34 cellular contexts compared by ENCODE assay signal in the genomic region with DNA sequence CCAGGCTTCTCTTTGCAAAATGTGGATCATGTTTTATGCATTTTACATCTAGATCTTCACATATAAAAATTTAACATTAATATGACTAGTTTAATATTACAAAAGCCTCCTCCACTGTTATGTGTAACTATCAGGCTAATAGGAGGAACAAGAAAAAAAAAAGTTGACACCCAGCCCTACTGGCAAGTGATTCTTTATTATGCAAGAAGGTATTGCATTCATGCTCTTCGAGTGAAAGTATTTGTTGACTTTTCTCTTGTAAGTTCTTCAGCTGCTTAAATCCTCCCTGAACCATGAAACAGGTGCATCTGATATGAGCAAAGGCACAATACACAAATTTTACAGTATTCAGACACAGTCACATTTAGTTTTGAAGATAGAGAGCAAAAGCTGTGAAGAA. TPM values are rescaled to one million over a fixed set of nuclear protein-coding genes. Genes with fewer than 3 reads are reported as not detected.
"Had no signal": no experiment of that assay in that cellular context is flagged by ENCODE, and none has a peak within 500 bp of the region (broad histone marks: within the 10 kb centered on the region; RNA-seq: fewer than 3 reads in every experiment).

No MANE protein-coding gene starts in this region.

- DNase-seq: activated CD4-positive, alpha-beta memory T cell treated with anti-CD3 and anti-CD28 coated beads for 36 hours; activated CD4-positive, alpha-beta T cell treated with anti-CD3 and anti-CD28 coated beads for 36 hours; activated CD4-positive, alpha-beta T cell treated with anti-CD3 and anti-CD28 coated beads, Interleukin-2, amount 10 ng/mL, durations not matched to agents 24 days and 14 days; activated CD4-positive, CD25-positive, alpha-beta regulatory T cell; activated CD4-positive, CD25-positive, alpha-beta regulatory T cell treated with anti-CD3 and anti-CD28 coated beads, Interleukin-2, amount 50 U/mL, for 72 hours; activated CD8-positive, alpha-beta memory T cell treated with anti-CD3 and anti-CD28 coated beads, Interleukin-2, amount 10 ng/mL, durations not matched to agents 7 days and 5 days; activated CD8-positive, alpha-beta memory T cell treated with anti-CD3 and anti-CD28 coated beads, Interleukin-2, amount 50 U/mL, for 4 hours; activated CD8-positive, alpha-beta T cell treated with anti-CD3 and anti-CD28 coated beads, Interleukin-2, amount 10 ng/mL, durations not matched to agents 7 days and 5 days; activated effector memory CD4-positive, alpha-beta T cell treated with anti-CD3 and anti-CD28 coated beads, Interleukin-2, amount 50 U/mL, for 16 hours; activated naive CD4-positive, alpha-beta T cell treated with anti-CD3 and anti-CD28 coated beads for 36 hours; activated naive CD8-positive, alpha-beta T cell treated with anti-CD3 and anti-CD28 coated beads, Interleukin-2, amount 10 ng/mL, durations not matched to agents 7 days and 5 days; activated T-cell treated with anti-CD3 and anti-CD28 coated beads, Interleukin-2, amount 50 U/mL, for 1 hour; activated T-cell treated with anti-CD3 and anti-CD28 coated beads, Interleukin-2, amount 50 U/mL, for 48 hours; cerebellar nuclear complex; colonic mucosa; dorsolateral prefrontal cortex; effector CD4-positive, alpha-beta T cell; effector memory CD8-positive, alpha-beta T cell; erythroblast; foreskin keratinocyte; gastrocnemius medialis; heart right ventricle; T-helper 1 cell; T-helper 17 cell; T1000 had no signal

- H3K4me1 ChIP-seq: ascending aorta, breast epithelium, colonic mucosa, esophagus muscularis mucosa, foreskin keratinocyte, gastrocnemius medialis, heart right ventricle had no signal

- H3K9me3 Mint-ChIP-seq: activated CD4-positive, alpha-beta memory T cell treated with anti-CD3 and anti-CD28 coated beads for 36 hours; activated CD4-positive, alpha-beta T cell treated with anti-CD3 and anti-CD28 coated beads, Interleukin-2, amount 10 ng/mL, durations not matched to agents 24 days and 14 days; activated naive CD4-positive, alpha-beta T cell treated with anti-CD3 and anti-CD28 coated beads for 36 hours; activated naive CD4-positive, alpha-beta T cell treated with anti-CD3 and anti-CD28 coated beads, Interleukin-2, amount 50 U/mL, for 24 hours; activated naive CD8-positive, alpha-beta T cell treated with anti-CD3 and anti-CD28 coated beads, Interleukin-2, amount 10 ng/mL, durations not matched to agents 7 days and 5 days; activated T-helper 1 cell treated with anti-CD3 and anti-CD28 coated beads, Interleukin-12 subunit alpha, Interleukin-12 subunit beta, Interleukin-2, Interleukin-4 antibody, amounts not matched to agents 30 ng/mL and 10 ng/mL and 1 ng/mL, durations not matched to agents 14 hours and 24 hours and 36 hours; activated T-helper 2 cell treated with anti-CD3 and anti-CD28 coated beads, Interferon-gamma antibody, Interleukin-2, Interleukin-4, amounts not matched to agents 10 μg/mL and 5 μg/mL and 100 μg/mL, durations not matched to agents 14 hours and 24 hours and 36 hours; brain; effector memory CD8-positive, alpha-beta T cell; T-helper 2 cell treated with Interferon-gamma antibody and Interleukin-4, amounts not matched to agents 5 μg/mL and 100 μg/mL, for 36 hours had no signal

- H3K36me3 ChIP-seq: ascending aorta, breast epithelium, cardiac muscle cell, colonic mucosa, esophagus muscularis mucosa, gastrocnemius medialis, heart right ventricle had no signal

- ATAC-seq: activated CD4-positive, alpha-beta T cell treated with anti-CD3 and anti-CD28 coated beads for 36 hours; activated CD8-positive, alpha-beta memory T cell treated with anti-CD3 and anti-CD28 coated beads, Interleukin-2, amount 10 ng/mL, durations not matched to agents 7 days and 5 days; activated CD8-positive, alpha-beta T cell treated with anti-CD3 and anti-CD28 coated beads, Interleukin-2, amount 10 ng/mL, durations not matched to agents 7 days and 5 days; effector memory CD8-positive, alpha-beta T cell; foreskin keratinocyte; gastrocnemius medialis; heart right ventricle had no signal

- H3K27me3 ChIP-seq: ascending aorta, cardiac muscle cell, colonic mucosa had no signal

- H3K27ac Mint-ChIP-seq: activated CD4-positive, alpha-beta memory T cell treated with anti-CD3 and anti-CD28 coated beads for 36 hours; activated CD4-positive, alpha-beta T cell treated with anti-CD3 and anti-CD28 coated beads for 36 hours; activated CD4-positive, alpha-beta T cell treated with anti-CD3 and anti-CD28 coated beads, Interleukin-2, amount 10 ng/mL, durations not matched to agents 24 days and 14 days; activated CD8-positive, alpha-beta memory T cell treated with anti-CD3 and anti-CD28 coated beads, Interleukin-2, amount 10 ng/mL, durations not matched to agents 7 days and 5 days; activated CD8-positive, alpha-beta T cell treated with anti-CD3 and anti-CD28 coated beads, Interleukin-2, amount 10 ng/mL, durations not matched to agents 7 days and 5 days; activated naive CD4-positive, alpha-beta T cell treated with anti-CD3 and anti-CD28 coated beads for 36 hours; activated naive CD4-positive, alpha-beta T cell treated with anti-CD3 and anti-CD28 coated beads, Interleukin-2, amount 50 U/mL, for 24 hours; activated naive CD8-positive, alpha-beta T cell treated with anti-CD3 and anti-CD28 coated beads, Interleukin-2, amount 10 ng/mL, durations not matched to agents 7 days and 5 days; activated T-helper 1 cell treated with anti-CD3 and anti-CD28 coated beads, Interleukin-12 subunit alpha, Interleukin-12 subunit beta, Interleukin-2, Interleukin-4 antibody, amounts not matched to agents 30 ng/mL and 10 ng/mL and 1 ng/mL, durations not matched to agents 14 hours and 24 hours and 36 hours; activated T-helper 2 cell treated with anti-CD3 and anti-CD28 coated beads, Interferon-gamma antibody, Interleukin-2, Interleukin-4, amounts not matched to agents 10 μg/mL and 5 μg/mL and 100 μg/mL, durations not matched to agents 14 hours and 24 hours and 36 hours; brain; effector memory CD8-positive, alpha-beta T cell; T-helper 17 cell; T-helper 2 cell treated with Interferon-gamma antibody and Interleukin-4, amounts not matched to agents 5 μg/mL and 100 μg/mL, for 36 hours had no signal

- H3K36me3 Mint-ChIP-seq: activated CD4-positive, alpha-beta memory T cell treated with anti-CD3 and anti-CD28 coated beads for 36 hours; activated CD8-positive, alpha-beta memory T cell treated with anti-CD3 and anti-CD28 coated beads, Interleukin-2, amount 10 ng/mL, durations not matched to agents 7 days and 5 days; activated naive CD4-positive, alpha-beta T cell treated with anti-CD3 and anti-CD28 coated beads, Interleukin-2, amount 50 U/mL, for 24 hours; activated naive CD8-positive, alpha-beta T cell treated with anti-CD3 and anti-CD28 coated beads, Interleukin-2, amount 10 ng/mL, durations not matched to agents 7 days and 5 days; brain had no signal

- H3K9me3 ChIP-seq: ascending aorta, breast epithelium, colonic mucosa, esophagus muscularis mucosa, gastrocnemius medialis, heart right ventricle had no signal

- H3K4me3 ChIP-seq: ascending aorta, breast epithelium, cardiac muscle cell, colonic mucosa, dorsolateral prefrontal cortex, esophagus muscularis mucosa, gastrocnemius medialis, heart right ventricle had no signal

- H3K27ac ChIP-seq: ascending aorta, breast epithelium, cardiac muscle cell, colonic mucosa, dorsolateral prefrontal cortex, esophagus muscularis mucosa, foreskin keratinocyte, gastrocnemius medialis, heart right ventricle had no signal

RNA-seq across cellular contexts. Expression of a gene that starts 0.7 kb away (rescaled TPM):
- total RNA-seq: activated CD4-positive, alpha-beta memory T cell treated with anti-CD3 and anti-CD28 coated beads for 36 hours; activated naive CD4-positive, alpha-beta T cell treated with anti-CD3 and anti-CD28 coated beads for 36 hours; activated naive CD8-positive, alpha-beta T cell treated with anti-CD3 and anti-CD28 coated beads, Interleukin-2, amount 10 ng/mL, durations not matched to agents 7 days and 5 days; cardiac muscle cell; foreskin keratinocyte had no signal

RNA-seq across cellular contexts. Expression of a gene that starts 22.9 kb away (rescaled TPM):
- total RNA-seq: activated CD4-positive, alpha-beta memory T cell treated with anti-CD3 and anti-CD28 coated beads for 36 hours; activated CD8-positive, alpha-beta T cell treated with anti-CD3 and anti-CD28 coated beads, Interleukin-2, amount 10 ng/mL, durations not matched to agents 7 days and 5 days; activated naive CD4-positive, alpha-beta T cell treated with anti-CD3 and anti-CD28 coated beads for 36 hours; cardiac muscle cell; foreskin keratinocyte had no signal

RNA-seq across cellular contexts. Expression of a gene that starts 52.8 kb away (rescaled TPM):
- total RNA-seq: ascending aorta, cardiac muscle cell had no signal
